ENCODE assay signal across 3 cellular contexts in genomic region chr5:76403713-76403962, GRCh38.
TF ChIP-seq lines count a peak whose summit lies in the region.

No MANE protein-coding gene starts in this region.

TF ChIP-seq in A549, 52 proteins besides CTCF, POLR2A, EP300 and RAD21:
- peak; percentile 69; the same call in 1 of the 2 replicates for TF ChIP-seq HDAC2 (IDR thresholded peaks at IDR 0.05)
- TF ChIP-seq PBX3 (IDR thresholded peaks at IDR 0.05): no peak

TF ChIP-seq in HCT116, 20 proteins besides CTCF, POLR2A, EP300 and RAD21:
- TF ChIP-seq YY1 (IDR thresholded peaks at IDR 0.05; ENCODE audit: extremely low read depth, insufficient replicate concordance, low read depth, low read length) (no peak), SRF (IDR thresholded peaks at IDR 0.05; ENCODE audit: low read depth) (no peak), MAX (IDR thresholded peaks at IDR 0.05) (no peak), CBX3 (IDR thresholded peaks at IDR 0.05; ENCODE audit: low read depth) (no peak), CEBPB (IDR thresholded peaks at IDR 0.05; ENCODE audit: low read depth) (no peak), EZH2 (IDR thresholded peaks at IDR 0.05) (no peak), SIN3A (IDR thresholded peaks at IDR 0.05; ENCODE audit: low read depth) (no peak), ZBTB33 (IDR thresholded peaks at IDR 0.05; ENCODE audit: extremely low read depth, insufficient replicate concordance, low read length) (no peak), ATF3 (IDR thresholded peaks at IDR 0.05) (no peak), POLR2AphosphoS5 (IDR thresholded peaks at IDR 0.05; ENCODE audit: low read depth, low read length) (no peak), ZNF274 (IDR thresholded peaks at IDR 0.05; ENCODE audit: low read depth, low read length) (no peak)

TF ChIP-seq in K562, 482 proteins besides CTCF, POLR2A, EP300 and RAD21:
- TF ChIP-seq ZBTB2 (IDR thresholded peaks at IDR 0.05) (0 out of 2 replicates have a peak, but pooled peaks have one; percentile 10), NRF1 (conservative IDR thresholded peaks at IDR 0.05 in 1 of 2, IDR thresholded peaks at IDR 0.05 in 1 of 2) (peak; percentile 56 to 65; a peak in 3 of 4 replicates), STAT6 (CRISPR knock-in tag; IDR thresholded peaks at IDR 0.05) (no peak), CTCFL (IDR thresholded peaks at IDR 0.05; ENCODE audit: borderline replicate concordance, insufficient read depth, low read depth, low read length, poor library complexity, severe bottlenecking) (peak; percentile 69), TBP (optimal IDR thresholded peaks at IDR 0.05; ENCODE audit: low read depth, low read length) (no peak), HDAC6 (IDR thresholded peaks at IDR 0.05; ENCODE audit: low read depth, low read length) (0 out of 2 replicates have a peak, but pooled peaks have one; percentile 3), SMC3 (conservative IDR thresholded peaks at IDR 0.05; ENCODE audit: insufficient read depth, low read depth, low read length) (0 out of 2 replicates have a peak, but pooled peaks have one; percentile 8), MTA2 (IDR thresholded peaks at IDR 0.05; ENCODE audit: low read depth) (0 out of 2 replicates have a peak, but pooled peaks have one; percentile 7), MYBL2 (IDR thresholded peaks at IDR 0.05; ENCODE audit: low read depth) (no peak), MYBL2 (CRISPR knock-in tag; IDR thresholded peaks at IDR 0.05; ENCODE audit: borderline replicate concordance) (no peak), SAP30 (IDR thresholded peaks at IDR 0.05; ENCODE audit: borderline replicate concordance, insufficient read depth, low read depth, low read length, poor library complexity, severe bottlenecking) (peak; percentile 20), ZBTB43 (CRISPR knock-in tag; IDR thresholded peaks at IDR 0.05) (no peak)
